ENCODE assay signal across 1 cellular context in genomic region chr4:26701786-26702227, GRCh38.
TF ChIP-seq lines count a peak whose summit lies in the region.

No MANE protein-coding gene starts in this region.

TF ChIP-seq in K562, 482 proteins besides CTCF, POLR2A, EP300 and RAD21 (continued from another document and continues in another):
- TF ChIP-seq PREB (CRISPR knock-in tag; IDR thresholded peaks at IDR 0.05) (no peak), ATF2 (CRISPR knock-in tag; IDR thresholded peaks at IDR 0.05) (no peak), GATA2 (CRISPR knock-in tag; IDR thresholded peaks at IDR 0.05) (peak; percentile 49; the same call in 1 of the 2 replicates), HMG20A (CRISPR knock-in tag; conservative IDR thresholded peaks at IDR 0.05) (no peak), ZNF121 (CRISPR knock-in tag; conservative IDR thresholded peaks at IDR 0.05) (no peak), HSF4 (CRISPR knock-in tag; IDR thresholded peaks at IDR 0.05; ENCODE audit: borderline replicate concordance) (no peak), VEZF1 (CRISPR knock-in tag; IDR thresholded peaks at IDR 0.05) (peak; percentile 45), FOXJ2 (tag; IDR thresholded peaks at IDR 0.05) (no peak), ZFP36 (IDR thresholded peaks at IDR 0.05; ENCODE audit: low read depth, low read length, partially characterized antibody) (no peak), GTF2A2 (tag; IDR thresholded peaks at IDR 0.05) (no peak), CBFA2T3 (IDR thresholded peaks at IDR 0.05) (peak; percentile 96), TRIM24 (IDR thresholded peaks at IDR 0.05) (peak; percentile 84 to 87), RNF2 (IDR thresholded peaks at IDR 0.05) (peak; percentile 50; the same call in 1 of the 2 replicates), GABPB1 (CRISPR knock-in tag; IDR thresholded peaks at IDR 0.05) (no peak), HNRNPK (IDR thresholded peaks at IDR 0.05; ENCODE audit: low read depth, low read length, poor library complexity, severe bottlenecking) (no peak), ZNF707 (CRISPR knock-in tag; conservative IDR thresholded peaks at IDR 0.05) (no peak), E2F4 (CRISPR knock-in tag; IDR thresholded peaks at IDR 0.05; ENCODE audit: low read depth) (no peak), ATF3 (IDR thresholded peaks at IDR 0.05) (peak; percentile 95), ATF3 (CRISPR knock-in tag; conservative IDR thresholded peaks at IDR 0.05) (0 out of 2 replicates have a peak, but pooled peaks have one; percentile 48), WHSC1 (IDR thresholded peaks at IDR 0.05; ENCODE audit: low read length) (no peak), USF2 (CRISPR knock-in tag; IDR thresholded peaks at IDR 0.05) (no peak), GABPA (tag; conservative IDR thresholded peaks at IDR 0.05; ENCODE audit: low read depth) (no peak), FOXK1 (CRISPR knock-in tag; IDR thresholded peaks at IDR 0.05; ENCODE audit: borderline replicate concordance) (no peak), ZNF239 (CRISPR knock-in tag; IDR thresholded peaks at IDR 0.05) (no peak), U2AF1 (optimal IDR thresholded peaks at IDR 0.05; ENCODE audit: low read depth, low read length) (no peak), ZNF740 (CRISPR knock-in tag; IDR thresholded peaks at IDR 0.05) (no peak), ZNF740 (tag; IDR thresholded peaks at IDR 0.05) (no peak), ZSCAN29 (IDR thresholded peaks at IDR 0.05) (no peak), POLR2G (IDR thresholded peaks at IDR 0.05; ENCODE audit: low read depth, low read length) (no peak), ARID3A (IDR thresholded peaks at IDR 0.05; ENCODE audit: borderline replicate concordance, low read depth, low read length) (peak; percentile 97), FUS (optimal IDR thresholded peaks at IDR 0.05; ENCODE audit: low read depth, low read length) (no peak), KDM5B (IDR thresholded peaks at IDR 0.05; ENCODE audit: insufficient replicate concordance, low read depth, low read length) (no peak), FOSL1 (tag; conservative IDR thresholded peaks at IDR 0.05) (peak; percentile 94), NFXL1 (CRISPR knock-in tag; IDR thresholded peaks at IDR 0.05) (no peak), RBM17 (IDR thresholded peaks at IDR 0.05; ENCODE audit: borderline replicate concordance, low read depth, low read length) (no peak), KDM4B (IDR thresholded peaks at IDR 0.05; ENCODE audit: borderline replicate concordance in 2 of 2, low read depth in 1 of 2) (no peak), ELK1 (CRISPR knock-in tag; IDR thresholded peaks at IDR 0.05) (no peak), CREB3 (tag; conservative IDR thresholded peaks at IDR 0.05; ENCODE audit: low read depth) (no peak), BRF1 (IDR thresholded peaks at IDR 0.05; ENCODE audit: borderline replicate concordance, extremely low read depth, insufficient read length) (no peak), ZNF586 (CRISPR knock-in tag; conservative IDR thresholded peaks at IDR 0.05) (no peak), JUN (IDR thresholded peaks at IDR 0.05; ENCODE audit: borderline replicate concordance, low read depth, low read length) (peak; percentile 91), JUN (CRISPR knock-in tag; IDR thresholded peaks at IDR 0.05; ENCODE audit: borderline replicate concordance) (no peak), ZNF766 (CRISPR knock-in tag; conservative IDR thresholded peaks at IDR 0.05) (no peak), RUNX1 (IDR thresholded peaks at IDR 0.05; ENCODE audit: low read depth) (no peak), IRF1 (CRISPR knock-in tag; IDR thresholded peaks at IDR 0.05; ENCODE audit: borderline replicate concordance) (no peak), ZNF311 (CRISPR knock-in tag; IDR thresholded peaks at IDR 0.05) (0 out of 2 replicates have a peak, but pooled peaks have one; percentile 68), CREB5 (CRISPR knock-in tag; IDR thresholded peaks at IDR 0.05) (no peak), XRCC3 (IDR thresholded peaks at IDR 0.05) (no peak), HEY1 (CRISPR knock-in tag; IDR thresholded peaks at IDR 0.05; ENCODE audit: borderline replicate concordance) (no peak), BRD4 (IDR thresholded peaks at IDR 0.05) (no peak), ZFPM2 (CRISPR knock-in tag; IDR thresholded peaks at IDR 0.05) (no peak), SAFB (IDR thresholded peaks at IDR 0.05; ENCODE audit: borderline replicate concordance, low read depth, low read length) (no peak), EP400 (IDR thresholded peaks at IDR 0.05) (no peak), ATF6 (CRISPR knock-in tag; IDR thresholded peaks at IDR 0.05) (no peak), NCOA6 (IDR thresholded peaks at IDR 0.05) (no peak), NR1H2 (CRISPR knock-in tag; IDR thresholded peaks at IDR 0.05) (no peak), ZNF780A (CRISPR knock-in tag; IDR thresholded peaks at IDR 0.05) (no peak)
